1 cellular context compared by ENCODE assay signal in genomic region chr3:111248406-111248805, GRCh38.
TF ChIP-seq lines count a peak whose summit lies in the region.

No MANE protein-coding gene starts in this region.

TF ChIP-seq in IMR-90, 13 proteins besides CTCF, POLR2A, EP300 and RAD21 (continued from another document):
- TF ChIP-seq USF2 (IDR thresholded peaks at IDR 0.05; ENCODE audit: low read depth, low read length) (no peak), CHD1 (IDR thresholded peaks at IDR 0.05; ENCODE audit: low read depth, low read length) (no peak), MAFK (IDR thresholded peaks at IDR 0.05; ENCODE audit: low read depth, low read length) (no peak), NFE2L2 (IDR thresholded peaks at IDR 0.05; ENCODE audit: low read depth, low read length) (no peak), RCOR1 (IDR thresholded peaks at IDR 0.05; ENCODE audit: insufficient replicate concordance, low read length) (no peak), MAZ (IDR thresholded peaks at IDR 0.05; ENCODE audit: borderline replicate concordance, low read depth, low read length) (no peak), FOS (IDR thresholded peaks at IDR 0.05; ENCODE audit: low read depth, low read length) (no peak)
